Comparison of ENCODE assay signal across 1 cellular context in the genomic region with DNA sequence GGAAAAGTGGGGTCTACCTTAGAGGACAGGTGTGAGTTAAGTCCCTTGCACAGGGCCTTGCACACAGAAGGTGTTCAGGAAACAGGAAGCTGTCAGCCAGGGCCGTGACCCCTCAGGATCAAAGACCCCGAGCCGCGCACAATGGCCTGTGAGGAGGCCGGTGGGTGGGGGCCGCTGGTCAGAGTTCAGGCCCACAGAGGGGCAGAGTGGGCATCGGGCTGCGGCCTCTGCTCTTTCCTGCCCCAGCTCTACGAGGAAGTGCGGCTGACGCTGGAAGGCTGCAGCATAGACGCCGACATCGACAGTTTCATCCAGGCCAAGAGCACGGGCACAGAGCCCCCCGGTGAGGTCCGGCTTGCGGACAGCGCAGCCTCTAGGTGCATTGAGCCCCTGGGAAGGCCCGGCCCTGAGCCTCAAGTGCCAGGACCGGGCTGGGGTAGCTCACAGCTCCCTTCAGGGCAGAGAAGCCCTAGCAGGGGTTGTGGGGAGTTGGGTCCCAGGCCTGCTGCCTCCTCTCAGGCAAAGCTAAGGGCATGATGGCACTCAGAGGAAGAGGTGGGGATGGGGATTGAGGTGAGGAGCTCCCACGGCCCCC.
A peak's percentile ranks its signal among the peaks of the same experiment; 100 is the strongest.
TF ChIP-seq lines count a peak whose summit lies in the region.

No MANE protein-coding gene starts in this region.

TF ChIP-seq in HepG2, 621 proteins besides CTCF, POLR2A, EP300 and RAD21 (continued from another document and continues in another):
- TF ChIP-seq, protein P1, sequence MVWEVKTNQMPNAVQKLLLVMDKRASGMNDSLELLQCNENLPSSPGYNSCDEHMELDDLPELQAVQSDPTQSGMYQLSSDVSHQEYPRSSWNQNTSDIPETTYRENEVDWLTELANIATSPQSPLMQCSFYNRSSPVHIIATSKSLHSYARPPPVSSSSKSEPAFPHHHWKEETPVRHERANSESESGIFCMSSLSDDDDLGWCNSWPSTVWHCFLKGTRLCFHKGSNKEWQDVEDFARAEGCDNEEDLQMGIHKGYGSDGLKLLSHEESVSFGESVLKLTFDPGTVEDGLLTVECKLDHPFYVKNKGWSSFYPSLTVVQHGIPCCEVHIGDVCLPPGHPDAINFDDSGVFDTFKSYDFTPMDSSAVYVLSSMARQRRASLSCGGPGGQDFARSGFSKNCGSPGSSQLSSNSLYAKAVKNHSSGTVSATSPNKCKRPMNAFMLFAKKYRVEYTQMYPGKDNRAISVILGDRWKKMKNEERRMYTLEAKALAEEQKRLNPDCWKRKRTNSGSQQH (CRISPR knock-in tag; IDR thresholded peaks at IDR 0.05; ENCODE audit: low read depth) = peak; percentile 68; the same call in 1 of the 2 replicates
- no peak for TF ChIP-seq JUND (CRISPR knock-in tag; IDR thresholded peaks at IDR 0.05)
- 0 out of 2 replicates have a peak, but pooled peaks have one; percentile 23 for TF ChIP-seq ZNF350 (CRISPR knock-in tag; IDR thresholded peaks at IDR 0.05; ENCODE audit: borderline replicate concordance, low read depth)
- TF ChIP-seq, protein P2, sequence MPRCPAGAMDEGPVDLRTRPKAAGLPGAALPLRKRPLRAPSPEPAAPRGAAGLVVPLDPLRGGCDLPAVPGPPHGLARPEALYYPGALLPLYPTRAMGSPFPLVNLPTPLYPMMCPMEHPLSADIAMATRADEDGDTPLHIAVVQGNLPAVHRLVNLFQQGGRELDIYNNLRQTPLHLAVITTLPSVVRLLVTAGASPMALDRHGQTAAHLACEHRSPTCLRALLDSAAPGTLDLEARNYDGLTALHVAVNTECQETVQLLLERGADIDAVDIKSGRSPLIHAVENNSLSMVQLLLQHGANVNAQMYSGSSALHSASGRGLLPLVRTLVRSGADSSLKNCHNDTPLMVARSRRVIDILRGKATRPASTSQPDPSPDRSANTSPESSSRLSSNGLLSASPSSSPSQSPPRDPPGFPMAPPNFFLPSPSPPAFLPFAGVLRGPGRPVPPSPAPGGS (CRISPR knock-in tag; IDR thresholded peaks at IDR 0.05) = no peak
- peak; percentile 62 for TF ChIP-seq POGZ (CRISPR knock-in tag; IDR thresholded peaks at IDR 0.05)
- no peak for TF ChIP-seq MZF1 (CRISPR knock-in tag; IDR thresholded peaks at IDR 0.05; ENCODE audit: borderline replicate concordance)
- 0 out of 4 replicates have a peak, but pooled peaks of 1 of the 2 experiments have one; percentile 16 for TF ChIP-seq KLF16 (CRISPR knock-in tag; IDR thresholded peaks at IDR 0.05)
- TF ChIP-seq ZKSCAN1 (IDR thresholded peaks at IDR 0.05; ENCODE audit: low read length) = no peak
- no peak for TF ChIP-seq ZNF569 (CRISPR knock-in tag; IDR thresholded peaks at IDR 0.05; ENCODE audit: borderline replicate concordance)
- TF ChIP-seq RERE (CRISPR knock-in tag; IDR thresholded peaks at IDR 0.05; ENCODE audit: low read depth) = no peak
- TF ChIP-seq DZIP1 (CRISPR knock-in tag; IDR thresholded peaks at IDR 0.05) = 0 out of 2 replicates have a peak, but pooled peaks have one; percentile 70
- TF ChIP-seq NR0B2 (CRISPR knock-in tag; IDR thresholded peaks at IDR 0.05) = peak; percentile 60; the same call in 1 of the 2 replicates
- no peak for TF ChIP-seq E2F5 (CRISPR knock-in tag; conservative IDR thresholded peaks at IDR 0.05)
- no peak for TF ChIP-seq ZNF275 (CRISPR knock-in tag; IDR thresholded peaks at IDR 0.05; ENCODE audit: borderline replicate concordance)
- no peak for TF ChIP-seq ZNF749 (CRISPR knock-in tag; IDR thresholded peaks at IDR 0.05; ENCODE audit: borderline replicate concordance)
- 0 out of 2 replicates have a peak, but pooled peaks have one; percentile 49 for TF ChIP-seq ZFP1 (CRISPR knock-in tag; IDR thresholded peaks at IDR 0.05)
- no peak for TF ChIP-seq ADNP (CRISPR knock-in tag; IDR thresholded peaks at IDR 0.05)
- peak; percentile 92 for TF ChIP-seq PATZ1 (CRISPR knock-in tag; IDR thresholded peaks at IDR 0.05)
- peak; percentile 80; the same call in 1 of the 2 replicates for TF ChIP-seq ZSCAN21 (CRISPR knock-in tag; IDR thresholded peaks at IDR 0.05; ENCODE audit: borderline replicate concordance)
- TF ChIP-seq POLR2AphosphoS2 (IDR thresholded peaks at IDR 0.05; ENCODE audit: low read depth, low read length) = no peak
- TF ChIP-seq YEATS4 (CRISPR knock-in tag; IDR thresholded peaks at IDR 0.05; ENCODE audit: borderline replicate concordance) = peak; percentile 63; the same call in 1 of the 2 replicates
- TF ChIP-seq ZNF44 (CRISPR knock-in tag; IDR thresholded peaks at IDR 0.05) = no peak
- TF ChIP-seq ZNF430 (CRISPR knock-in tag; IDR thresholded peaks at IDR 0.05) = no peak
- TF ChIP-seq ZNF468 (CRISPR knock-in tag; IDR thresholded peaks at IDR 0.05) = no peak
- no peak for TF ChIP-seq SIX1 (CRISPR knock-in tag; IDR thresholded peaks at IDR 0.05; ENCODE audit: borderline replicate concordance)
- TF ChIP-seq, protein P3, sequence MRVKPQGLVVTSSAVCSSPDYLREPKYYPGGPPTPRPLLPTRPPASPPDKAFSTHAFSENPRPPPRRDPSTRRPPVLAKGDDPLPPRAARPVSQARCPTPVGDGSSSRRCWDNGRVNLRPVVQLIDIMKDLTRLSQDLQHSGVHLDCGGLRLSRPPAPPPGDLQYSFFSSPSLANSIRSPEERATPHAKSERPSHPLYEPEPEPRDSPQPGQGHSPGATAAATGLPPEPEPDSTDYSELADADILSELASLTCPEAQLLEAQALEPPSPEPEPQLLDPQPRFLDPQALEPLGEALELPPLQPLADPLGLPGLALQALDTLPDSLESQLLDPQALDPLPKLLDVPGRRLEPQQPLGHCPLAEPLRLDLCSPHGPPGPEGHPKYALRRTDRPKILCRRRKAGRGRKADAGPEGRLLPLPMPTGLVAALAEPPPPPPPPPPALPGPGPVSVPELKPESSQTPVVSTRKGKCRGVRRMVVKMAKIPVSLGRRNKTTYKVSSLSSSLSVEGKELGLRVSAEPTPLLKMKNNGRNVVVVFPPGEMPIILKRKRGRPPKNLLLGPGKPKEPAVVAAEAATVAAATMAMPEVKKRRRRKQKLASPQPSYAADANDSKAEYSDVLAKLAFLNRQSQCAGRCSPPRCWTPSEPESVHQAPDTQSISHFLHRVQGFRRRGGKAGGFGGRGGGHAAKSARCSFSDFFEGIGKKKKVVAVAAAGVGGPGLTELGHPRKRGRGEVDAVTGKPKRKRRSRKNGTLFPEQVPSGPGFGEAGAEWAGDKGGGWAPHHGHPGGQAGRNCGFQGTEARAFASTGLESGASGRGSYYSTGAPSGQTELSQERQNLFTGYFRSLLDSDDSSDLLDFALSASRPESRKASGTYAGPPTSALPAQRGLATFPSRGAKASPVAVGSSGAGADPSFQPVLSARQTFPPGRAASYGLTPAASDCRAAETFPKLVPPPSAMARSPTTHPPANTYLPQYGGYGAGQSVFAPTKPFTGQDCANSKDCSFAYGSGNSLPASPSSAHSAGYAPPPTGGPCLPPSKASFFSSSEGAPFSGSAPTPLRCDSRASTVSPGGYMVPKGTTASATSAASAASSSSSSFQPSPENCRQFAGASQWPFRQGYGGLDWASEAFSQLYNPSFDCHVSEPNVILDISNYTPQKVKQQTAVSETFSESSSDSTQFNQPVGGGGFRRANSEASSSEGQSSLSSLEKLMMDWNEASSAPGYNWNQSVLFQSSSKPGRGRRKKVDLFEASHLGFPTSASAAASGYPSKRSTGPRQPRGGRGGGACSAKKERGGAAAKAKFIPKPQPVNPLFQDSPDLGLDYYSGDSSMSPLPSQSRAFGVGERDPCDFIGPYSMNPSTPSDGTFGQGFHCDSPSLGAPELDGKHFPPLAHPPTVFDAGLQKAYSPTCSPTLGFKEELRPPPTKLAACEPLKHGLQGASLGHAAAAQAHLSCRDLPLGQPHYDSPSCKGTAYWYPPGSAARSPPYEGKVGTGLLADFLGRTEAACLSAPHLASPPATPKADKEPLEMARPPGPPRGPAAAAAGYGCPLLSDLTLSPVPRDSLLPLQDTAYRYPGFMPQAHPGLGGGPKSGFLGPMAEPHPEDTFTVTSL (CRISPR knock-in tag; IDR thresholded peaks at IDR 0.05; ENCODE audit: borderline replicate concordance) = no peak
